In the genomic region with DNA sequence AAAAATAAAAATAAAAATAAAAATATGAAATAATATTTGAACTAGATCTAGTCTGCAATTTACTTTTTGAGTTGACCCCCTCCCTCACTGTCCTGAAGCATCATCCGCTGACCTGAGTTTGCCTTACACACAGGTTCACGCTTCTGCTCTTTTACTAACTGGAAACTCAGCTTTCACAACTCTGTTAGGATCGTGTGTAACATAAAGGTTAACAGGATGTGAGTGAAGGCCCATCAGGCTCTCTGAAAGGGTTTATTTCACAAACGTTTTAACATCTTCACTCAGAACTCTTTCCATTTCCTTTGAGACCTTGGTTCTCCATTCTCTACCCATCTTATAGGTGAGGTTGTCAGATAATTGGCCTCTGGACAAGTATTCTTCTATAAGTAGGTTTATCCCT, we compare ENCODE assay signal across 15 cellular contexts.
DNase-seq lines count a peak whose midpoint lies in the region; ATAC-seq lines count a peak whose summit lies in the region.
"Had no signal": no experiment of that assay in that cellular context is flagged by ENCODE, and none has a peak within 500 bp of the region (broad histone marks: within the 10 kb centered on the region; RNA-seq: fewer than 3 reads in every experiment).

No MANE protein-coding gene starts in this region.

- peaks cover 69% of the 10 kb centered on the region for H3K4me1 Mint-ChIP-seq in activated naive CD8-positive, alpha-beta T cell treated with anti-CD3 and anti-CD28 coated beads, Interleukin-2, amount 50 U/mL, for 24 hours
- peaks cover 34 to 45% of the 10 kb centered on the region in 2 donors for H3K4me1 Mint-ChIP-seq in natural killer cell treated with Interleukin-12 subunit alpha and Interleukin-12 subunit beta and Interleukin-15 and Interleukin-18, amount 100 ng/mL, for 72 hours (ENCODE audit: low read depth in 2 of 2)

- H3K4me1 ChIP-seq in aorta (ENCODE audit: control insufficient read depth in 1 of 2, insufficient read depth in 2 of 2, low read length in 2 of 2) = peaks cover 3 to 10% of the 10 kb centered on the region in 2 donors

- peak in 1 of 2 donors; percentile 55 for ATAC-seq in activated naive CD4-positive, alpha-beta T cell treated with anti-CD3 and anti-CD28 coated beads, Interleukin-2, amount 50 U/mL, for 72 hours
- peak; percentile 43 for ATAC-seq in activated naive CD8-positive, alpha-beta T cell treated with anti-CD3 and anti-CD28 coated beads, Interleukin-2, amount 50 U/mL, for 24 hours
- peak; percentile 73 to 74 for ATAC-seq in natural killer cell treated with Interleukin-12 subunit alpha and Interleukin-12 subunit beta and Interleukin-15 and Interleukin-18, amount 100 ng/mL, for 72 hours
- ATAC-seq in aorta (ENCODE audit: low FRiP score) (no peak), GM21423 (IDR thresholded peaks at IDR 0.05; ENCODE audit: unreplicated experiment) (no peak), HG03520 (IDR thresholded peaks at IDR 0.05; ENCODE audit: unreplicated experiment) (no peak)

- DNase-seq in activated naive CD4-positive, alpha-beta T cell treated with anti-CD3 and anti-CD28 coated beads, Interleukin-2, amount 50 U/mL, for 72 hours (ENCODE audit: low spot score in 2 of 2) = no peak
- no peak for DNase-seq in activated naive CD4-positive, alpha-beta T cell treated with anti-CD3 and anti-CD28 coated beads, Interleukin-2, amount 50 U/mL, for 16 hours
- DNase-seq in activated naive CD8-positive, alpha-beta T cell treated with anti-CD3 and anti-CD28 coated beads, Interleukin-2, amount 50 U/mL, for 24 hours = no peak
- no peak for DNase-seq in natural killer cell treated with Interleukin-12 subunit alpha and Interleukin-12 subunit beta and Interleukin-15 and Interleukin-18, amount 100 ng/mL, for 72 hours (ENCODE audit: low spot score)
- DNase-seq in aorta = no peak
- DNase-seq in NCI-H748 (lab: John Stamatoyannopoulos, UW; ENCODE audit: unreplicated experiment) = no peak
- DNase-seq: DMS79 treated with DMSO at 0.1 percent for 48 hours, GDM1, GM23248, NCI-H1417, NCI-H1930, NCI-H2171, RPMI8226 had no signal

- H3K27me3 Mint-ChIP-seq in activated naive CD8-positive, alpha-beta T cell treated with anti-CD3 and anti-CD28 coated beads, Interleukin-2, amount 50 U/mL, for 24 hours = no peaks in the 10 kb centered on the region
- H3K27me3 Mint-ChIP-seq in natural killer cell treated with Interleukin-12 subunit alpha and Interleukin-12 subunit beta and Interleukin-15 and Interleukin-18, amount 100 ng/mL, for 72 hours = no peaks in the 10 kb centered on the region

- no peaks in the 10 kb centered on the region for H3K9me3 ChIP-seq in aorta (ENCODE audit: control insufficient read depth, low read length)

- no peaks in the 10 kb centered on the region for H3K9me3 Mint-ChIP-seq in activated naive CD4-positive, alpha-beta T cell treated with anti-CD3 and anti-CD28 coated beads, Interleukin-2, amount 50 U/mL, for 72 hours
- H3K9me3 Mint-ChIP-seq in activated naive CD8-positive, alpha-beta T cell treated with anti-CD3 and anti-CD28 coated beads, Interleukin-2, amount 50 U/mL, for 24 hours = no peaks in the 10 kb centered on the region
- no peaks in the 10 kb centered on the region for H3K9me3 Mint-ChIP-seq in natural killer cell treated with Interleukin-12 subunit alpha and Interleukin-12 subunit beta and Interleukin-15 and Interleukin-18, amount 100 ng/mL, for 72 hours

- H3K27ac ChIP-seq in aorta (ENCODE audit: low read depth in 1 of 2, low read length in 2 of 2) = peak overlapping the region; percentile 39 to 46
- H3K27ac ChIP-seq: GM23248 had no signal

- H3K27ac Mint-ChIP-seq in activated naive CD4-positive, alpha-beta T cell treated with anti-CD3 and anti-CD28 coated beads, Interleukin-2, amount 50 U/mL, for 72 hours = peak overlapping the region; percentile 70 to 88
- peak overlapping the region; percentile 90 for H3K27ac Mint-ChIP-seq in activated naive CD8-positive, alpha-beta T cell treated with anti-CD3 and anti-CD28 coated beads, Interleukin-2, amount 50 U/mL, for 24 hours
- peak overlapping the region; percentile 76 to 94 for H3K27ac Mint-ChIP-seq in natural killer cell treated with Interleukin-12 subunit alpha and Interleukin-12 subunit beta and Interleukin-15 and Interleukin-18, amount 100 ng/mL, for 72 hours

- H3K36me3 ChIP-seq in aorta (ENCODE audit: control insufficient read depth in 1 of 2, insufficient read depth in 2 of 2, low read length in 1 of 2) = no peaks in the 10 kb centered on the region

- whole genome bisulfite sequencing in aorta, 2 donors = 67 to 69% methylated on average over 4 of the region's 4 CpGs

- H3K27me3 ChIP-seq in aorta (ENCODE audit: control insufficient read depth in 1 of 2, insufficient read depth in 2 of 2, low read length in 1 of 2) = no peaks in the 10 kb centered on the region

- H3K4me3 ChIP-seq in aorta (ENCODE audit: low read length in 2 of 2) = no peak overlapping the region
- H3K4me3 ChIP-seq: GM23248 had no signal

- intact Hi-C loops in aorta (cut with DNase I) = loop anchor here in 1 of 2 donors (5.0 kb wide), 1 partner anchor 38 kb away; no protein-coding TSS in a partner anchor

- peaks cover under 1 to 18% of the 10 kb centered on the region in 2 donors for H3K36me3 Mint-ChIP-seq in activated naive CD4-positive, alpha-beta T cell treated with anti-CD3 and anti-CD28 coated beads, Interleukin-2, amount 50 U/mL, for 72 hours
- H3K36me3 Mint-ChIP-seq in activated naive CD8-positive, alpha-beta T cell treated with anti-CD3 and anti-CD28 coated beads, Interleukin-2, amount 50 U/mL, for 24 hours (ENCODE audit: low read depth) = peaks cover 24% of the 10 kb centered on the region
- no peaks in the 10 kb centered on the region for H3K36me3 Mint-ChIP-seq in natural killer cell treated with Interleukin-12 subunit alpha and Interleukin-12 subunit beta and Interleukin-15 and Interleukin-18, amount 100 ng/mL, for 72 hours

- H3K4me3 Mint-ChIP-seq in activated naive CD8-positive, alpha-beta T cell treated with anti-CD3 and anti-CD28 coated beads, Interleukin-2, amount 50 U/mL, for 24 hours = peak overlapping the region; percentile 25
- H3K4me3 Mint-ChIP-seq in natural killer cell treated with Interleukin-12 subunit alpha and Interleukin-12 subunit beta and Interleukin-15 and Interleukin-18, amount 100 ng/mL, for 72 hours = peak overlapping the region; percentile 32

Comparison
In these comparisons a context has a peak if more than half of its experiments do, and no peak if none do; other contexts are left out.
1. ATAC-seq: peak in activated naive CD8-positive, alpha-beta T cell treated with anti-CD3 and anti-CD28 coated beads, Interleukin-2, amount 50 U/mL, for 24 hours (single experiment) and natural killer cell treated with Interleukin-12 subunit alpha and Interleukin-12 subunit beta and Interleukin-15 and Interleukin-18, amount 100 ng/mL, for 72 hours (2 of 2); none in aorta (single experiment), GM21423 (single experiment) and HG03520 (single experiment).
2. Peak in every context shown above with its lines, with median percentiles within 50 percentile points of each other: H3K27ac Mint-ChIP-seq.